Comparison of ENCODE assay signal across 1 cellular context in genomic region chr2:121263996-121264715, GRCh38.
TF ChIP-seq lines count a peak whose summit lies in the region.

No MANE protein-coding gene starts in this region.

TF ChIP-seq in HepG2, 621 proteins besides CTCF, POLR2A, EP300 and RAD21:
- TF ChIP-seq NFE2 (CRISPR knock-in tag; IDR thresholded peaks at IDR 0.05) (no peak), ERF (CRISPR knock-in tag; IDR thresholded peaks at IDR 0.05) (no peak), THYN1 (CRISPR knock-in tag; IDR thresholded peaks at IDR 0.05; ENCODE audit: borderline replicate concordance, low read depth) (no peak), ZSCAN20 (CRISPR knock-in tag; IDR thresholded peaks at IDR 0.05; ENCODE audit: borderline replicate concordance) (no peak), ZNF414 (CRISPR knock-in tag; IDR thresholded peaks at IDR 0.05) (no peak), ETV5 (CRISPR knock-in tag; IDR thresholded peaks at IDR 0.05; ENCODE audit: borderline replicate concordance) (no peak), PTBP1 (IDR thresholded peaks at IDR 0.05; ENCODE audit: low read depth, low read length, poor library complexity, severe bottlenecking) (no peak), WIZ (CRISPR knock-in tag; IDR thresholded peaks at IDR 0.05) (no peak)
